Comparison of ENCODE assay signal across 7 cellular contexts in the genomic region with DNA sequence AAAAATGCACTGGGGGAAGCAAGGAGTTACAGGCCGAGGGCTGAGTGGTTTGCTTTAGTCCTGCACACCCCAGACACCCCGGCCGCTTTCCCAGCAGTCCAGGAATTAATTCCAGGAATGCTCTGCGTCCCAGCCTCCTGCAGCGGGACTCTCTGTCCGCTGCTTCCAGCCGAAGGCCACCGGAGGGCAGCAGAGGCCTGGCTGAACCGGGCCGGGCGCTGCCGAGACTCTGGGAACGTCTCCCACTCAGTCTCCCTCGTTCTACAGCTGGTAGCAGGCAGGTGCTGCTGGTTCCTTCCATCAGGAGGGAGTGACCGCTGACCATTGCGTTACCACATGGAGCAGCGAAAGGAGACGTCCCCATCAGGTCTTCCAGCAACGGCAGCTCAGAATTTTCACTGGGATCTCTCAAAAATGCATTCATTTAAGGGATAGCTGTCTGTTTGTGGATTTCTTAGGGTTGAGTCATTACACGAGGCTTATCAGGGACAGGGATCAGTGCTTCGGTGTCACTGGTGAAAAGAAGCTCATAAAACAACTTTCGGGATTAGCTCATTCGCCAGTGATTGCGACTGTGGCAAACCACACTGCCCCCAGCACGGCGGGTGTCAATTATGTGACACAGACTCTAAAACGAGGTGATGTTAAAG.
A peak's percentile ranks its signal among the peaks of the same experiment; 100 is the strongest.
DNase-seq lines count a peak whose midpoint lies in the region; ATAC-seq and TF ChIP-seq lines count a peak whose summit lies in the region.

No MANE protein-coding gene starts in this region.

- ATAC-seq in HG02885 (IDR thresholded peaks at IDR 0.05; ENCODE audit: poor library complexity, unreplicated experiment), result peak; percentile 93

- peak; percentile 82 for TF ChIP-seq CTCF in GM13977 (IDR thresholded peaks at IDR 0.05; ENCODE audit: extremely low read depth, insufficient read depth, missing control alignments)

- peak; percentile 79 for DNase-seq in GM13977 (ENCODE audit: low spot score)
- DNase-seq in NCI-H2171 (lab: John Stamatoyannopoulos, UW), result peak; percentile 9
- DNase-seq in activated CD4-positive, CD25-positive, alpha-beta regulatory T cell treated with anti-CD3 and anti-CD28 coated beads, Interleukin-2, amount 50 U/mL, for 16 hours (ENCODE audit: low read depth, low spot score), result peak; percentile 48
- DNase-seq in central memory CD4-positive, alpha-beta T cell, result peak; percentile 55
- DNase-seq in left kidney (ENCODE audit: low read depth, low spot score), result peak; percentile 93
- DNase-seq in stimulated activated CD4-positive, alpha-beta T cell treated with anti-CD3 and anti-CD28 coated beads, Interleukin-1b, Interleukin-23, amount 100 ng/mL, for 24 hours (ENCODE audit: low read depth in 4 of 4, low spot score in 1 of 4), result peak; percentile 36 to 74 (median 55)

- in situ Hi-C loops in GM13977 (cut with MboI; ENCODE audit: low pct_unique_long_range_greater_than_20kb, low sequenced_read_pairs, unreplicated experiment), result no loop called here

Comparison
In these comparisons a context has a peak if more than half of its experiments do, and no peak if none do; other contexts are left out.
1. Peak in every context shown above with its lines: DNase-seq and ATAC-seq.
2. DNase-seq: peak in every context shown above with its lines; median percentile 93 in left kidney; 79 in GM13977; 55 in central memory CD4-positive, alpha-beta T cell; 55 in stimulated activated CD4-positive, alpha-beta T cell treated with anti-CD3 and anti-CD28 coated beads, Interleukin-1b, Interleukin-23, amount 100 ng/mL, for 24 hours; 48 in activated CD4-positive, CD25-positive, alpha-beta regulatory T cell treated with anti-CD3 and anti-CD28 coated beads, Interleukin-2, amount 50 U/mL, for 16 hours; 9 in NCI-H2171.